18 cellular contexts compared by ENCODE assay signal in the genomic region with DNA sequence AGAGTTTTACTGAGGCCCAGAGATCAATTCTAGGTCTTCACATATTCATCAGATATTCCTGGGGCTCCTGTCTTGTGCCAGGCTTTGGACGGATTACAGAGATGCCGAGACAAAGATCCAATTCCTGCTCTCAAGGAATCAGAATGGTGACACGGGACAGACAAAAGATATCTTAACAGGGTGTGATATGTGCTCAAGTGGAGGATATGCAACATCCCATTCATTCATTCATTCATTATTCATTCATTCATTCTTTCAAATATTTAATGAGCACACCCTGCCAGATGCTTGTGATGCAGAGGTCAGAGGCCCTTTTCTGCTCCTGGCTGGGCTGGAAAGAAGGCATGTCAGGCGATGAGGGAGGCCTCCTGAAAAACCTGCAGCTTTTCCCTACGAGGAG. TPM values are rescaled to one million over a fixed set of nuclear protein-coding genes. Genes with fewer than 3 reads are reported as not detected.
DNase-seq lines count a peak whose midpoint lies in the region; ATAC-seq, FAIRE-seq and TF ChIP-seq lines count a peak whose summit lies in the region.
"Had no signal": no experiment of that assay in that cellular context is flagged by ENCODE, and none has a peak within 500 bp of the region (broad histone marks: within the 10 kb centered on the region; RNA-seq: fewer than 3 reads in every experiment).

No MANE protein-coding gene starts in this region.

- no peak overlapping the region for H2BK12ac ChIP-seq in neuronal stem cell (ENCODE audit: low read length)

- intact Hi-C loops in K562 (cut with micrococcal nuclease) = no loop called here
- intact Hi-C loops in sigmoid colon (cut with DNase I) = no loop called here
- intact Hi-C loops in thyroid gland (cut with DNase I) = no loop called here
- intact Hi-C loops in psoas muscle (cut with DNase I) = no loop called here

- no peaks in the 10 kb centered on the region for H3K9me1 ChIP-seq in K562 (ENCODE audit: control insufficient read depth, insufficient read depth, low read length)

- H4K8ac ChIP-seq in neuronal stem cell (ENCODE audit: low read depth, low read length) = no peak overlapping the region

- H4K20me1 ChIP-seq in K562 (replicated peaks; ENCODE audit: control insufficient read depth, insufficient read depth, low read length) = peaks cover 25% of the 10 kb centered on the region

- no peak overlapping the region for H2AK5ac ChIP-seq in neuronal stem cell (ENCODE audit: low read depth, low read length)

- H3K36me3 ChIP-seq in K562 (ENCODE audit: control insufficient read depth, insufficient read depth, low read length) (no peaks in the 10 kb centered on the region), neuronal stem cell (replicated peaks in 1 of 2; ENCODE audit: control insufficient read depth in 2 of 2, insufficient read depth in 2 of 2, low read length in 2 of 2) (peaks cover 0 to 21% of the 10 kb centered on the region in 2 donors), sigmoid colon (no peaks in the 10 kb centered on the region), thyroid gland (no peaks in the 10 kb centered on the region), psoas muscle (ENCODE audit: insufficient read depth in 1 of 2, low read depth in 1 of 2) (no peaks in the 10 kb centered on the region)
- H3K36me3 ChIP-seq: HAP-1 had no signal

- no peak overlapping the region for H3K4me2 ChIP-seq in K562 (ENCODE audit: insufficient read depth, low read length)
- no peak overlapping the region for H3K4me2 ChIP-seq in neuronal stem cell (ENCODE audit: insufficient read depth, low read length, poor library complexity, severe bottlenecking)

- no peak for TF ChIP-seq CTCF in K562 (IDR thresholded peaks at IDR 0.05 in 2 of 3, conservative IDR thresholded peaks at IDR 0.05 in 1 of 3; ENCODE audit: insufficient read depth in 2 of 3, low read depth in 1 of 3, low read length in 3 of 3)
- no peak for TF ChIP-seq CTCF in sigmoid colon (IDR thresholded peaks at IDR 0.05)
- no peak for TF ChIP-seq CTCF in thyroid gland (IDR thresholded peaks at IDR 0.05)
- no peak for TF ChIP-seq CTCF in psoas muscle (IDR thresholded peaks at IDR 0.05)

- POLR2A ChIA-PET in K562 (lab: Yijun Ruan, JAX) = interaction anchor here (0.7 kb wide), 1 partner anchor 8 kb away, joined by 3 read pairs; no protein-coding TSS in a partner anchor

- H2AFZ ChIP-seq in K562 (ENCODE audit: low read depth, low read length) = no peak overlapping the region
- H2AFZ ChIP-seq in neuronal stem cell (ENCODE audit: low read length) = no peak overlapping the region

- H3K23ac ChIP-seq in neuronal stem cell (ENCODE audit: low read depth, low read length, poor library complexity) = no peak overlapping the region

- 7% methylated on average over 5 of the region's 5 CpGs for WGBS in K562 (ENCODE audit: insufficient coverage, low coverage, missing lambda C conversion rate)
- no CpG with 5 or more reads among the region's 5 CpGs for WGBS in neuronal stem cell (ENCODE audit: extremely low coverage in 2 of 2, insufficient read length in 2 of 2, insufficient replicate concordance in 1 of 2), 2 donors
- WGBS in sigmoid colon, 2 donors = 77 to 84% methylated on average over 5 of the region's 5 CpGs
- 90 to 91% methylated on average over 5 of the region's 5 CpGs for WGBS in thyroid gland, 2 donors
- WGBS in psoas muscle, 3 donors = 80 to 90% (median 82%) methylated on average over 5 of the region's 5 CpGs

- no peak overlapping the region for H2BK5ac ChIP-seq in neuronal stem cell (ENCODE audit: low read length)

- no peak for FAIRE-seq in K562 (lab: Jason Lieb, UNC)
- FAIRE-seq: GM12892, H54 had no signal

- H3K9ac ChIP-seq in K562 (ENCODE audit: insufficient read depth in 1 of 2, low read depth in 2 of 2, low read length in 2 of 2) (no peak overlapping the region), neuronal stem cell (ENCODE audit: low read depth, low read length, poor library complexity) (no peak overlapping the region)

- H2BK120ac ChIP-seq in neuronal stem cell (ENCODE audit: low read depth, low read length) = no peak overlapping the region

- peaks cover 36 to 75% of the 10 kb centered on the region in 2 experiments for H3K27me3 ChIP-seq in K562 (ENCODE audit: control insufficient read depth in 2 of 2, insufficient read depth in 2 of 2, low read length in 2 of 2)
- H3K27me3 ChIP-seq in neuronal stem cell (ENCODE audit: control insufficient read depth in 3 of 3, insufficient read depth in 3 of 3, low read depth in 1 of 3, low read length in 3 of 3) = peaks cover 0 to 88% (median 0%) of the 10 kb centered on the region in 3 experiments
- H3K27me3 ChIP-seq in sigmoid colon = peaks cover 9 to 89% (median 44%) of the 10 kb centered on the region in 3 donors
- no peaks in the 10 kb centered on the region for H3K27me3 ChIP-seq in thyroid gland
- peaks cover 0 to 35% (median 5%) of the 10 kb centered on the region in 3 donors for H3K27me3 ChIP-seq in psoas muscle (ENCODE audit: insufficient read depth in 3 of 3, low read length in 2 of 3)

- H3K9me3 ChIP-seq in K562 (replicated peaks; ENCODE audit: control insufficient read depth, insufficient read depth, low read depth, low read length) = no peaks in the 10 kb centered on the region
- H3K9me3 ChIP-seq in neuronal stem cell (replicated peaks in 1 of 2; ENCODE audit: control insufficient read depth in 2 of 2, insufficient read depth in 1 of 2, low read depth in 1 of 2, low read length in 2 of 2) = no peaks in the 10 kb centered on the region
- H3K9me3 ChIP-seq in sigmoid colon = no peaks in the 10 kb centered on the region
- no peaks in the 10 kb centered on the region for H3K9me3 ChIP-seq in thyroid gland
- no peaks in the 10 kb centered on the region for H3K9me3 ChIP-seq in psoas muscle
- H3K9me3 ChIP-seq: HAP-1 had no signal

- no peak overlapping the region for H3K27ac ChIP-seq in K562 (ENCODE audit: extremely low read depth, low read depth, low read length)
- peak overlapping the region; percentile 62 for H3K27ac ChIP-seq in neuronal stem cell (replicated peaks; ENCODE audit: low read length)
- H3K27ac ChIP-seq in sigmoid colon = no peak overlapping the region
- H3K27ac ChIP-seq in thyroid gland = no peak overlapping the region
- H3K27ac ChIP-seq in psoas muscle = no peak overlapping the region

- H3K79me1 ChIP-seq in neuronal stem cell (ENCODE audit: low read depth, low read length) = no peaks in the 10 kb centered on the region

- no peak overlapping the region for H3K18ac ChIP-seq in neuronal stem cell (ENCODE audit: low read length)

- no TSS peak for BruUV-seq in K562 (replicated peaks; lab: Mats Ljungman, UMichigan)

- H3K4ac ChIP-seq in neuronal stem cell (ENCODE audit: low read length) = no peak overlapping the region

- H3K4me1 ChIP-seq in K562 (replicated peaks in 1 of 2; ENCODE audit: control insufficient read depth in 2 of 2, insufficient read depth in 2 of 2, low read length in 2 of 2) = peaks cover 0 to 7% of the 10 kb centered on the region in 2 experiments; a peak in 2 of 5 replicates
- peaks cover 0 to 12% of the 10 kb centered on the region in 2 donors for H3K4me1 ChIP-seq in neuronal stem cell (ENCODE audit: control insufficient read depth in 2 of 2, insufficient read depth in 1 of 2, low read depth in 1 of 2, low read length in 2 of 2)
- no peaks in the 10 kb centered on the region for H3K4me1 ChIP-seq in sigmoid colon
- H3K4me1 ChIP-seq in thyroid gland = no peaks in the 10 kb centered on the region
- no peaks in the 10 kb centered on the region for H3K4me1 ChIP-seq in psoas muscle
- H3K4me1 ChIP-seq: HAP-1 had no signal

- DNase-seq in K562 (ENCODE audit: extremely low read depth in 1 of 4, low spot score in 3 of 4) = no peak
- no peak for DNase-seq in neuronal stem cell (ENCODE audit: low spot score)
- peak; percentile 8 for DNase-seq in sigmoid colon
- DNase-seq in thyroid gland = no peak
- no peak for DNase-seq in psoas muscle
- DNase-seq: C1 segment of cervical spinal cord; Calu3; CD4-positive, alpha-beta memory T cell; COR-L47; DMS53; DMS79 treated with DMSO at 0.1 percent for 48 hours; GF-D8 had no signal

- no peak overlapping the region for H3K4me3 ChIP-seq in K562
- no peak overlapping the region for H3K4me3 ChIP-seq in neuronal stem cell (ENCODE audit: low read length in 2 of 2)
- H3K4me3 ChIP-seq in sigmoid colon = no peak overlapping the region
- no peak overlapping the region for H3K4me3 ChIP-seq in thyroid gland (replicated peaks in 1 of 3)
- H3K4me3 ChIP-seq in psoas muscle = no peak overlapping the region
- H3K4me3 ChIP-seq: HAP-1 had no signal

- no peak overlapping the region for H2BK15ac ChIP-seq in neuronal stem cell (ENCODE audit: low read length)

- CTCF ChIA-PET in K562 (lab: Yijun Ruan, JAX; ENCODE audit: low intra/inter-chr PET ratio) = no interaction called here

- H3K14ac ChIP-seq in neuronal stem cell (ENCODE audit: low read length) = no peak overlapping the region

- ATAC-seq in K562 (no peak), HG03175 (IDR thresholded peaks at IDR 0.05; ENCODE audit: unreplicated experiment) (no peak), psoas muscle (no peak), GM19463 (IDR thresholded peaks at IDR 0.05; ENCODE audit: unreplicated experiment) (no peak)
- ATAC-seq: GM23338 had no signal

- no peak for TF ChIP-seq EP300 in K562 (IDR thresholded peaks at IDR 0.05; ENCODE audit: low read length)
- no peak for TF ChIP-seq EP300 in sigmoid colon (IDR thresholded peaks at IDR 0.05)

- no peaks in the 10 kb centered on the region for H3K79me2 ChIP-seq in K562 (ENCODE audit: control insufficient read depth, insufficient read depth, low read length)

- in situ Hi-C loops in K562 (cut with MboI) = loop anchor here (10.0 kb wide), 1 partner anchor 629 kb away; no protein-coding TSS in a partner anchor

- TF ChIP-seq RAD21 in K562 (CRISPR knock-in tag; conservative IDR thresholded peaks at IDR 0.05 in 1 of 2, IDR thresholded peaks at IDR 0.05 in 1 of 2) = no peak

- TF ChIP-seq POLR2A in K562 (conservative IDR thresholded peaks at IDR 0.05) = no peak
- TF ChIP-seq POLR2A in sigmoid colon (IDR thresholded peaks at IDR 0.05) = no peak
- no peak for TF ChIP-seq POLR2A in thyroid gland (IDR thresholded peaks at IDR 0.05)

- H4K91ac ChIP-seq in neuronal stem cell (ENCODE audit: low read depth, low read length, poor library complexity) = no peak overlapping the region

RNA-seq across cellular contexts. Expression of a gene that starts 21.8 kb away (rescaled TPM):
- total RNA-seq in K562 (2011; cell fraction: chromatin; rRNA removed; ENCODE audit: low replicate concordance) = not detected in 2 replicates
- not detected in 2 replicates for total RNA-seq in K562 (2011; cell fraction: nucleolus; rRNA removed)
- total RNA-seq in K562 (2011; cell fraction: nucleoplasm; rRNA removed) = not detected in 2 replicates
- not detected in 2 replicates for total RNA-seq in K562 (2014; rRNA removed)
- not detected in 2 replicates for total RNA-seq in K562 (2014; rRNA removed; fragmentation: Illumina TruSeq; extraction: Trizol)
- not detected in 2 replicates for total RNA-seq in K562 (2015; rRNA removed; fragmentation: Illumina TruSeq; extraction: Trizol)
- total RNA-seq in K562 (2021) = 0.07 TPM in 1 of 2 replicates, not detected in the other
- polyA plus RNA-seq in K562 (2011; rRNA removed) = not detected in 2 replicates
- not detected in 2 replicates for polyA plus RNA-seq in K562 (2011; cell fraction: cytosol; rRNA removed)
- polyA plus RNA-seq in K562 (2011; cell fraction: nucleus; rRNA removed) = not detected in 2 replicates
- 0.14 TPM in 1 of 2 replicates, not detected in the other for polyA plus RNA-seq in K562 (2012)
- not detected in 2 replicates for polyA plus RNA-seq in K562 (2014; fragmentation: Illumina TruSeq; extraction: Trizol)
- polyA plus RNA-seq in K562 (2014; fragmentation: Nextera tagmentation; extraction: Ambion mirVana) = not detected
- polyA plus RNA-seq in K562 (2014; rRNA removed) = not detected in 2 replicates
- not detected in 2 replicates for polyA minus RNA-seq in K562 (2011; rRNA and poly(A)+ RNA removed)
- polyA minus RNA-seq in K562 (2011; cell fraction: cytosol; rRNA and poly(A)+ RNA removed) = not detected in 2 replicates
- not detected in 2 replicates for polyA minus RNA-seq in K562 (2011; cell fraction: nucleus; rRNA and poly(A)+ RNA removed)
- polyA plus RNA-seq in neuronal stem cell (2013, experiment 1 of 2) = 373 TPM
- polyA plus RNA-seq in neuronal stem cell (2013, experiment 2 of 2) = 381 TPM
- total RNA-seq in sigmoid colon = 1 to 10 TPM in 1 of 4 donors, not detected in 3; 3.3 TPM
- polyA plus RNA-seq in sigmoid colon = not detected
- not detected for total RNA-seq in thyroid gland
- not detected for total RNA-seq in psoas muscle
- polyA plus RNA-seq in psoas muscle = not detected
- total RNA-seq: Calu3; CD4-positive, alpha-beta memory T cell had no signal
- polyA plus RNA-seq: CD4-positive, alpha-beta memory T cell; GM23338 had no signal
